9 cellular contexts compared by ENCODE assay signal in genomic region chr4:109548655-109549054, GRCh38. TPM values are rescaled to one million over a fixed set of nuclear protein-coding genes. Genes with fewer than 3 reads are reported as not detected.
DNase-seq lines count a peak whose midpoint lies in the region; ATAC-seq and TF ChIP-seq lines count a peak whose summit lies in the region.
"Had no signal": no experiment of that assay in that cellular context is flagged by ENCODE, and none has a peak within 500 bp of the region (broad histone marks: within the 10 kb centered on the region; RNA-seq: fewer than 3 reads in every experiment).

No MANE protein-coding gene starts in this region.

- DNase-seq in activated CD4-positive, alpha-beta memory T cell treated with anti-CD3 and anti-CD28 coated beads for 36 hours = peak; percentile 62
- no peak for DNase-seq in activated CD4-positive, alpha-beta memory T cell treated with anti-CD3 and anti-CD28 coated beads, Interleukin-2, amount 10 ng/mL, durations not matched to agents 7 days and 5 days
- peak; percentile 20 for DNase-seq in T1000 (lab: John Stamatoyannopoulos, UW)
- DNase-seq in fibroblast of villous mesenchyme (ENCODE audit: low read depth) = peak; percentile 45
- DNase-seq in stimulated activated CD4-positive, alpha-beta T cell treated with anti-CD3 and anti-CD28 coated beads, Interleukin-4, amount 100 ng/mL, for 1 hour = peak; percentile 5
- no peak for DNase-seq in stimulated activated naive CD4-positive, alpha-beta T cell (lab: John Stamatoyannopoulos, UW)
- DNase-seq in erythroblast (lab: John Stamatoyannopoulos, UW) = no peak

- H3K4me1 Mint-ChIP-seq in activated CD4-positive, alpha-beta memory T cell treated with anti-CD3 and anti-CD28 coated beads for 36 hours (ENCODE audit: low read depth) = peaks cover 16% of the 10 kb centered on the region
- peaks cover 16% of the 10 kb centered on the region for H3K4me1 Mint-ChIP-seq in activated CD4-positive, alpha-beta memory T cell treated with anti-CD3 and anti-CD28 coated beads, Interleukin-2, amount 10 ng/mL, durations not matched to agents 7 days and 5 days
- H3K4me1 Mint-ChIP-seq: nephron had no signal

- intact Hi-C loops in activated CD4-positive, alpha-beta memory T cell treated with anti-CD3 and anti-CD28 coated beads for 36 hours (cut with micrococcal nuclease) = no loop called here

- POLR2A ChIA-PET in activated CD4-positive, alpha-beta memory T cell treated with anti-CD3 and anti-CD28 coated beads for 36 hours (lab: Charles Lee) = interaction anchor here (1.0 to 1.4 kb wide), 2 partner anchors 9 to 12 kb away, joined by 3 to 5 read pairs; no protein-coding TSS in a partner anchor
- POLR2A ChIA-PET in activated CD4-positive, alpha-beta memory T cell treated with anti-CD3 and anti-CD28 coated beads, Interleukin-2, amount 10 ng/mL, durations not matched to agents 7 days and 5 days (lab: Charles Lee) = interaction anchor here (0.6 to 2.8 kb wide), 2 partner anchors 10 to 845 kb away, joined by 4 to 16 read pairs; partner anchors contain the start of gene MCUB

- CTCF ChIA-PET in activated CD4-positive, alpha-beta memory T cell treated with anti-CD3 and anti-CD28 coated beads for 36 hours (lab: Charles Lee) = no interaction called here
- CTCF ChIA-PET in activated CD4-positive, alpha-beta memory T cell treated with anti-CD3 and anti-CD28 coated beads, Interleukin-2, amount 10 ng/mL, durations not matched to agents 7 days and 5 days (lab: Charles Lee) = interaction anchor here (0.9 kb wide), 1 partner anchor 115 kb away, joined by 4 read pairs; the partner anchor contains the start of gene SEC24B

- no peaks in the 10 kb centered on the region for H3K27me3 Mint-ChIP-seq in activated CD4-positive, alpha-beta memory T cell treated with anti-CD3 and anti-CD28 coated beads for 36 hours
- H3K27me3 Mint-ChIP-seq in activated CD4-positive, alpha-beta memory T cell treated with anti-CD3 and anti-CD28 coated beads, Interleukin-2, amount 10 ng/mL, durations not matched to agents 7 days and 5 days = no peaks in the 10 kb centered on the region

- H3K9me3 Mint-ChIP-seq in activated CD4-positive, alpha-beta memory T cell treated with anti-CD3 and anti-CD28 coated beads for 36 hours = peaks cover 7% of the 10 kb centered on the region
- H3K9me3 Mint-ChIP-seq in activated CD4-positive, alpha-beta memory T cell treated with anti-CD3 and anti-CD28 coated beads, Interleukin-2, amount 10 ng/mL, durations not matched to agents 7 days and 5 days = no peaks in the 10 kb centered on the region
- H3K9me3 Mint-ChIP-seq: nephron had no signal

- no peak for TF ChIP-seq CTCF in fibroblast of villous mesenchyme (IDR thresholded peaks at IDR 0.05; ENCODE audit: insufficient read depth, low read depth, low read length)

- peaks cover 5% of the 10 kb centered on the region for H3K36me3 Mint-ChIP-seq in activated CD4-positive, alpha-beta memory T cell treated with anti-CD3 and anti-CD28 coated beads for 36 hours
- peaks cover 11% of the 10 kb centered on the region for H3K36me3 Mint-ChIP-seq in activated CD4-positive, alpha-beta memory T cell treated with anti-CD3 and anti-CD28 coated beads, Interleukin-2, amount 10 ng/mL, durations not matched to agents 7 days and 5 days (ENCODE audit: low read depth)

- ATAC-seq in GM18511 (IDR thresholded peaks at IDR 0.05; ENCODE audit: unreplicated experiment) = no peak

- peak overlapping the region; percentile 58 for H3K27ac Mint-ChIP-seq in activated CD4-positive, alpha-beta memory T cell treated with anti-CD3 and anti-CD28 coated beads for 36 hours
- H3K27ac Mint-ChIP-seq in activated CD4-positive, alpha-beta memory T cell treated with anti-CD3 and anti-CD28 coated beads, Interleukin-2, amount 10 ng/mL, durations not matched to agents 7 days and 5 days = no peak overlapping the region

- H3K4me3 Mint-ChIP-seq in activated CD4-positive, alpha-beta memory T cell treated with anti-CD3 and anti-CD28 coated beads for 36 hours = no peak overlapping the region
- no peak overlapping the region for H3K4me3 Mint-ChIP-seq in activated CD4-positive, alpha-beta memory T cell treated with anti-CD3 and anti-CD28 coated beads, Interleukin-2, amount 10 ng/mL, durations not matched to agents 7 days and 5 days
- H3K4me3 Mint-ChIP-seq: nephron had no signal

- H3K4me3 ChIP-seq in fibroblast of villous mesenchyme (ENCODE audit: low read depth, low read length) = no peak overlapping the region

- TF ChIP-seq POLR2A in erythroblast (IDR thresholded peaks at IDR 0.05; ENCODE audit: low read length) = no peak

RNA-seq across cellular contexts. Expression of gene MCUB, which starts 11.4 kb away (rescaled TPM):
- 10 to 100 TPM; 76.7 to 80.5 TPM for total RNA-seq in activated CD4-positive, alpha-beta memory T cell treated with anti-CD3 and anti-CD28 coated beads for 36 hours
- 10 to 100 TPM; 90.6 to 96.9 TPM for total RNA-seq in activated CD4-positive, alpha-beta memory T cell treated with anti-CD3 and anti-CD28 coated beads, Interleukin-2, amount 10 ng/mL, durations not matched to agents 7 days and 5 days
- 8.2 and 10.0 TPM in 2 replicates for total RNA-seq in fibroblast of villous mesenchyme

Comparison
In these comparisons a context has a peak if more than half of its experiments do, and no peak if none do; other contexts are left out.
1. DNase-seq: peak in activated CD4-positive, alpha-beta memory T cell treated with anti-CD3 and anti-CD28 coated beads for 36 hours (single experiment), T1000 (single experiment), fibroblast of villous mesenchyme (single experiment) and stimulated activated CD4-positive, alpha-beta T cell treated with anti-CD3 and anti-CD28 coated beads, Interleukin-4, amount 100 ng/mL, for 1 hour (single experiment); none in activated CD4-positive, alpha-beta memory T cell treated with anti-CD3 and anti-CD28 coated beads, Interleukin-2, amount 10 ng/mL, durations not matched to agents 7 days and 5 days (single experiment), stimulated activated naive CD4-positive, alpha-beta T cell (0 of 6) and erythroblast (0 of 2).